Comparison of ENCODE assay signal across 16 cellular contexts in the genomic region with DNA sequence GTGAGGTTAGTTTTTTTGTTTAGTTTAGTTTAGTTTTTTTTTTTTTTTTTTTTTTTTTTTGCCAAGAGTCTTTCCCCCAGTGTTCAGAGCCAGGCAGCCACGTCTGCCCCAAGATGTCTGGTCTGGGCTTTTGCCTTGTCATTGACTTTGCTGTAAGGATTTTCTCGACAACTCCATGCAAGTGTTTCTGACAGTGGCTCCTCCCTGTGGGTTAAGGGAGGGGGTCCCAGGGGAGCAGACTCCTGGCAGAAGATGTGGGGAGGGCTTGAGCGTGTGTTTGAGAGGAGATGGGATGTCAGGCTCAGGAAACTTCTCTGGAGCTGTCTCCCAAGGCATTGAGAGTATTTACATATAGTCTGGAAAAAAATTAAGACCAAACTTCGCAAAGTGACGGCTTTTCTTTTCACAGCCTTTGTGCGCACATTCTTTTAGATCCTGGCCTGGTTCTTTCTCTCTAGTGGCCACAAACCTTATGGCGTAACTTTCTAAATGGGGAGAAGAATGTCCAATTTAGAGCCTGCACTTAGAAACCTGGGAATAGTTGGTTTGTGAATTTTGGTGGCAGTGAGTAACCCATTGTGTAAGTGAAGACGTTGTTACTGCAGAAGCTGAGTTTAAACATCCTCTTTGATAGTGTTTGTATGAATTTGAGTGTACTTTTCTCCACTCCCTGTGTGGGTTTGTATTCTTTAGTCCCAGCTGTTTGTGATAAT.
DNase-seq lines count a peak whose midpoint lies in the region; ATAC-seq and TF ChIP-seq lines count a peak whose summit lies in the region.
"Had no signal": no experiment of that assay in that cellular context is flagged by ENCODE, and none has a peak within 500 bp of the region (broad histone marks: within the 10 kb centered on the region; RNA-seq: fewer than 3 reads in every experiment).

No MANE protein-coding gene starts in this region.

- H3K4me1 ChIP-seq in heart left ventricle = peaks cover 0 to 3% (median 0%) of the 10 kb centered on the region in 12 donors
- H3K4me1 ChIP-seq in psoas muscle = no peaks in the 10 kb centered on the region
- H3K4me1 ChIP-seq: lower lobe of right lung, parathyroid adenoma had no signal

- H3K4me3 ChIP-seq in heart left ventricle = no peak overlapping the region
- H3K4me3 ChIP-seq in psoas muscle = no peak overlapping the region
- H3K4me3 ChIP-seq in foreskin fibroblast (ENCODE audit: low read depth in 1 of 2, low read length in 2 of 2) = no peak overlapping the region
- H3K4me3 ChIP-seq: lower lobe of right lung, skin epidermis had no signal

- intact Hi-C loops in heart left ventricle (cut with DNase I) (no loop called here), psoas muscle (cut with DNase I) (no loop called here)

- no peak for TF ChIP-seq CTCF in heart left ventricle (IDR thresholded peaks at IDR 0.05)
- TF ChIP-seq CTCF in psoas muscle (IDR thresholded peaks at IDR 0.05) = no peak
- no peak for TF ChIP-seq CTCF in foreskin fibroblast (IDR thresholded peaks at IDR 0.05; ENCODE audit: low read depth, low read length)

- H3K27me3 ChIP-seq in heart left ventricle = no peaks in the 10 kb centered on the region
- peaks cover 0 to 6% (median 0%) of the 10 kb centered on the region in 3 donors for H3K27me3 ChIP-seq in psoas muscle (ENCODE audit: insufficient read depth in 3 of 3, low read length in 2 of 3)

- H3K36me3 ChIP-seq in heart left ventricle = no peaks in the 10 kb centered on the region
- H3K36me3 ChIP-seq in psoas muscle (ENCODE audit: insufficient read depth in 1 of 2, low read depth in 1 of 2) = no peaks in the 10 kb centered on the region
- H3K36me3 ChIP-seq: lower lobe of right lung had no signal

- DNase-seq in DMS 273 (lab: John Stamatoyannopoulos, UW; ENCODE audit: unreplicated experiment) (peak; percentile 1), DMS 273 treated with DMSO at 0.1 percent for 48 hours (lab: John Stamatoyannopoulos, UW) (no peak), SK-N-DZ (ENCODE audit: low spot score) (peak; percentile 64), heart left ventricle (peak; percentile 52 to 71 (median 53)), psoas muscle (peak; percentile 29 to 59), T1000 (lab: John Stamatoyannopoulos, UW) (no peak), foreskin fibroblast (no peak)
- DNase-seq: activated CD4-positive, alpha-beta memory T cell treated with anti-CD3 and anti-CD28 coated beads for 36 hours; activated naive CD4-positive, alpha-beta T cell treated with Interleukin-2 at 50 U/mL for 16 hours; lower lobe of right lung; stimulated activated CD4-positive, alpha-beta T cell treated with anti-CD3 and anti-CD28 coated beads, Interleukin-2, amount 100 ng/mL, for 48 hours; T-helper 17 cell had no signal

- WGBS in heart left ventricle, 4 donors = 70 to 83% (median 71%) methylated on average over 8 of the region's 8 CpGs
- 48 to 58% (median 53%) methylated on average over 8 of the region's 8 CpGs for WGBS in psoas muscle, 3 donors

- H3K9me3 ChIP-seq in heart left ventricle = no peaks in the 10 kb centered on the region
- H3K9me3 ChIP-seq in psoas muscle = no peaks in the 10 kb centered on the region
- H3K9me3 ChIP-seq: lower lobe of right lung had no signal

- ATAC-seq in heart left ventricle = peak in 3 of 4 donors; percentile 39 to 51 (median 51)
- ATAC-seq in psoas muscle = peak in 1 of 4 donors; percentile 10
- no peak for ATAC-seq in GM18870 (IDR thresholded peaks at IDR 0.05; ENCODE audit: unreplicated experiment)
- ATAC-seq: lower lobe of right lung, T-helper 17 cell had no signal

- TF ChIP-seq POLR2A in heart left ventricle (IDR thresholded peaks at IDR 0.05) = no peak

- no peak overlapping the region for H3K27ac ChIP-seq in heart left ventricle
- no peak overlapping the region for H3K27ac ChIP-seq in psoas muscle
- H3K27ac ChIP-seq: 22Rv1, lower lobe of right lung, parathyroid adenoma had no signal

Comparison
In these comparisons a context has a peak if more than half of its experiments do, and no peak if none do; other contexts are left out.
1. DNase-seq: peak in DMS 273 (single experiment), SK-N-DZ (single experiment), heart left ventricle (5 of 5) and psoas muscle (2 of 2); none in DMS 273 treated with DMSO at 0.1 percent for 48 hours (single experiment), T1000 (single experiment) and foreskin fibroblast (0 of 2).